In genomic region chr2:222290371-222290690, GRCh38 we compare ENCODE assay signal across 18 cellular contexts. TPM values are rescaled to one million over a fixed set of nuclear protein-coding genes. Genes with fewer than 3 reads are reported as not detected.
DNase-seq lines count a peak whose midpoint lies in the region; FAIRE-seq and TF ChIP-seq lines count a peak whose summit lies in the region.
"Had no signal": no experiment of that assay in that cellular context is flagged by ENCODE, and none has a peak within 500 bp of the region (broad histone marks: within the 10 kb centered on the region; RNA-seq: fewer than 3 reads in every experiment).

No MANE protein-coding gene starts in this region.

- H3K9me3 ChIP-seq in keratinocyte (ENCODE audit: control insufficient read depth, low read depth, low read length): no peaks in the 10 kb centered on the region
- H3K9me3 ChIP-seq in skeletal muscle satellite cell (replicated peaks; ENCODE audit: low read length): no peaks in the 10 kb centered on the region
- H3K9me3 ChIP-seq in BE2C: no peaks in the 10 kb centered on the region
- H3K9me3 ChIP-seq: body of pancreas, esophagus squamous epithelium, ovary had no signal

- H3K4me3 ChIP-seq in astrocyte of the cerebellum (ENCODE audit: low read depth, low read length) (peak overlapping the region; percentile 96), keratinocyte (ENCODE audit: control insufficient read depth in 2 of 3, extremely low read depth in 1 of 3, insufficient read depth in 2 of 3, low read depth in 1 of 3, low read length in 3 of 3) (no peak overlapping the region), skeletal muscle satellite cell (ENCODE audit: low read length) (peak overlapping the region; percentile 67), BE2C (ENCODE audit: low read depth, low read length) (no peak overlapping the region)
- H3K4me3 ChIP-seq: BLaER1, body of pancreas, ovary had no signal

- TF ChIP-seq CTCF in HFFc6 (IDR thresholded peaks at IDR 0.05): no peak
- no peak for TF ChIP-seq CTCF in astrocyte of the cerebellum (IDR thresholded peaks at IDR 0.05; ENCODE audit: low read depth, low read length, missing control alignments)
- no peak for TF ChIP-seq CTCF in keratinocyte (optimal IDR thresholded peaks at IDR 0.05 in 1 of 3, IDR thresholded peaks at IDR 0.05 in 1 of 3, conservative IDR thresholded peaks at IDR 0.05 in 1 of 3; ENCODE audit: extremely low read depth in 1 of 3, insufficient read depth in 2 of 3, low read length in 3 of 3)
- TF ChIP-seq CTCF in D721Med (IDR thresholded peaks at IDR 0.05; ENCODE audit: insufficient read depth, missing control alignments): no peak
- TF ChIP-seq CTCF in BE2C (IDR thresholded peaks at IDR 0.05; ENCODE audit: low read depth, low read length): no peak

- peak overlapping the region; percentile 85 for H3K4me3 Mint-ChIP-seq in HFFc6
- H3K4me3 Mint-ChIP-seq: activated CD4-positive, alpha-beta T cell treated with anti-CD3 and anti-CD28 coated beads, Interleukin-2, amount 10 ng/mL, durations not matched to agents 7 days and 5 days had no signal

- H4K20me1 ChIP-seq in keratinocyte (ENCODE audit: control insufficient read depth, extremely low read depth, insufficient read depth, low read length): peaks cover 8% of the 10 kb centered on the region

- dilution Hi-C loops in keratinocyte (cut with MboI; ENCODE audit: extremely low pct_ligation_motif_present, low sequenced_read_pairs): no loop called here

- H3K79me2 ChIP-seq in keratinocyte (ENCODE audit: control insufficient read depth, insufficient read depth, low read length): no peaks in the 10 kb centered on the region

- in situ Hi-C loops in astrocyte of the cerebellum (cut with HindIII; ENCODE audit: low sequenced_read_pairs): no loop called here

- no peak overlapping the region for H3K27ac ChIP-seq in keratinocyte (ENCODE audit: control insufficient read depth, insufficient read depth, low read length)
- H3K27ac ChIP-seq: BLaER1, body of pancreas, esophagus squamous epithelium, ovary had no signal

- H2AFZ ChIP-seq in keratinocyte (ENCODE audit: control insufficient read depth, low read length): no peak overlapping the region

- no peaks in the 10 kb centered on the region for H3K4me1 ChIP-seq in keratinocyte (ENCODE audit: control insufficient read depth, extremely low read depth, insufficient read depth, low read length)
- peaks cover 24% of the 10 kb centered on the region for H3K4me1 ChIP-seq in skeletal muscle satellite cell (ENCODE audit: control insufficient read depth, insufficient read depth, low read length)
- no peaks in the 10 kb centered on the region for H3K4me1 ChIP-seq in BE2C
- H3K4me1 ChIP-seq: BLaER1 had no signal

- peak overlapping the region; percentile 89 for H3K27ac Mint-ChIP-seq in HFFc6

- H3K9ac ChIP-seq in keratinocyte (ENCODE audit: control insufficient read depth, extremely low read depth, insufficient read depth, low read length) (no peak overlapping the region), skeletal muscle satellite cell (ENCODE audit: low read depth, low read length) (peak overlapping the region; percentile 73)
- H3K9ac ChIP-seq: BLaER1 had no signal

- peaks cover 89% of the 10 kb centered on the region for H3K27me3 ChIP-seq in keratinocyte (ENCODE audit: control insufficient read depth, extremely low read depth, insufficient read depth, low read length)
- no peaks in the 10 kb centered on the region for H3K27me3 ChIP-seq in skeletal muscle satellite cell (ENCODE audit: control insufficient read depth, insufficient read depth, low read length)
- peaks cover 98% of the 10 kb centered on the region for H3K27me3 ChIP-seq in BE2C
- H3K27me3 ChIP-seq: ovary had no signal

- H3K4me1 Mint-ChIP-seq in HFFc6 (ENCODE audit: low read depth): peaks cover 71% of the 10 kb centered on the region

- no peak for DNase-seq in HFFc6
- no peak for DNase-seq in astrocyte of the cerebellum (ENCODE audit: low read depth)
- no peak for DNase-seq in keratinocyte (ENCODE audit: low read depth, low spot score)
- DNase-seq in DMS53 (lab: John Stamatoyannopoulos, UW): no peak
- no peak for DNase-seq in D721Med (ENCODE audit: insufficient read length, low spot score)
- DNase-seq in BE2C: no peak
- DNase-seq: activated CD4-positive, alpha-beta T cell treated with anti-CD3 and anti-CD28 coated beads, Interleukin-2, amount 10 ng/mL, durations not matched to agents 7 days and 5 days; activated naive CD4-positive, alpha-beta T cell treated with anti-CD3 and anti-CD28 coated beads, Interleukin-2, amount 50 U/mL, for 16 hours; body of pancreas; DMS 273 treated with DMSO at 0.1 percent for 48 hours; esophagus squamous epithelium; KG1; kidney glomerular epithelial cell; NCI-H2107; ovary; stimulated activated CD4-positive, alpha-beta T cell treated with anti-CD3 and anti-CD28 coated beads, Interleukin-4, amount 100 ng/mL, for 1 hour had no signal

- H3K36me3 Mint-ChIP-seq in HFFc6 (ENCODE audit: low read depth): peaks cover 56% of the 10 kb centered on the region

- H3K36me3 ChIP-seq in keratinocyte (ENCODE audit: control insufficient read depth in 2 of 2, extremely low read depth in 1 of 2, insufficient read depth in 2 of 2, low read length in 2 of 2) (no peaks in the 10 kb centered on the region), skeletal muscle satellite cell (ENCODE audit: insufficient read depth, low read length) (no peaks in the 10 kb centered on the region), BE2C (no peaks in the 10 kb centered on the region)
- H3K36me3 ChIP-seq: BLaER1, esophagus squamous epithelium, ovary had no signal

- no peaks in the 10 kb centered on the region; the same call in 1 of the 2 replicates for H3K27me3 Mint-ChIP-seq in HFFc6 (ENCODE audit: insufficient read depth)

- FAIRE-seq in keratinocyte (lab: Jason Lieb, UNC) (no peak), D721Med (lab: Jason Lieb, UNC) (no peak)

- no peaks in the 10 kb centered on the region for H3K9me3 Mint-ChIP-seq in HFFc6

- no peaks in the 10 kb centered on the region for H3K9me1 ChIP-seq in keratinocyte (ENCODE audit: control insufficient read depth, extremely low read depth, insufficient read depth, low read length)

- peak overlapping the region; percentile 2 for H3K4me2 ChIP-seq in keratinocyte (ENCODE audit: control insufficient read depth, extremely low read depth, insufficient read depth, low read depth, low read length)
- peak overlapping the region; percentile 83 for H3K4me2 ChIP-seq in skeletal muscle satellite cell (ENCODE audit: low read length)
- H3K4me2 ChIP-seq: BLaER1 had no signal

RNA-seq across cellular contexts. Expression of gene PAX3, which starts 8.5 kb away (rescaled TPM):
- total RNA-seq in HFFc6 (2021; fragmentation: NEBNext Ultra II Directional; extraction: Animal tissue kit (Norgen Biotek cat#: 25700)): 10 to 100 TPM; 13.2 to 20.7 (median 16.4) TPM
- polyA plus RNA-seq in keratinocyte: not detected in 3 replicates
- polyA plus RNA-seq in keratinocyte (2011; ENCODE audit: low read depth): not detected
- 0.02 TPM in 1 of 2 replicates, not detected in the other for polyA plus RNA-seq in keratinocyte (2011; cell fraction: cytosol; rRNA removed)
- polyA plus RNA-seq in keratinocyte (2011; cell fraction: nucleus; rRNA removed): not detected in 2 replicates
- polyA plus RNA-seq in keratinocyte (2012; ENCODE audit: low replicate concordance): not detected in 2 replicates
- not detected in 3 replicates for polyA minus RNA-seq in keratinocyte
- polyA minus RNA-seq in keratinocyte (2011; cell fraction: cytosol; rRNA and poly(A)+ RNA removed): not detected
- not detected in 2 replicates for polyA minus RNA-seq in keratinocyte (2011; cell fraction: nucleus; rRNA and poly(A)+ RNA removed)
- under 0.01 and 0.44 TPM in 2 replicates for total RNA-seq in skeletal muscle satellite cell (2012; rRNA removed)
- polyA plus RNA-seq in BE2C (2012; ENCODE audit: insufficient read depth, insufficient read length, low read depth): not detected
- total RNA-seq: activated CD4-positive, alpha-beta T cell treated with anti-CD3 and anti-CD28 coated beads, Interleukin-2, amount 10 ng/mL, durations not matched to agents 7 days and 5 days; body of pancreas; esophagus squamous epithelium; ovary had no signal
- polyA plus RNA-seq: ovary had no signal

Comparison
In these comparisons a context has a peak if more than half of its experiments do, and no peak if none do; other contexts are left out.
1. H3K4me3 ChIP-seq: peak in astrocyte of the cerebellum (single experiment) and skeletal muscle satellite cell (single experiment); none in keratinocyte (0 of 3) and BE2C (single experiment).